Comparison of ENCODE assay signal across 9 cellular contexts in genomic region chr14:59482120-59482434, GRCh38.
DNase-seq lines count a peak whose midpoint lies in the region; ATAC-seq and TF ChIP-seq lines count a peak whose summit lies in the region.
"Had no signal": no experiment of that assay in that cellular context is flagged by ENCODE, and none has a peak within 500 bp of the region (broad histone marks: within the 10 kb centered on the region; RNA-seq: fewer than 3 reads in every experiment).

No MANE protein-coding gene starts in this region.

- TF ChIP-seq CTCF in GM06990 (IDR thresholded peaks at IDR 0.05; ENCODE audit: insufficient read depth, low read length, poor library complexity, severe bottlenecking): no peak
- no peak for TF ChIP-seq CTCF in RWPE1 (conservative IDR thresholded peaks at IDR 0.05; ENCODE audit: low read depth)
- no peak for TF ChIP-seq CTCF in retinal pigment epithelial cell (conservative IDR thresholded peaks at IDR 0.05; ENCODE audit: low read depth, low read length)

- DNase-seq in GM06990 (ENCODE audit: extremely low read depth, insufficient read length) (no peak), RWPE1 (ENCODE audit: low spot score) (no peak), retinal pigment epithelial cell (ENCODE audit: low read depth) (no peak), SW480 (ENCODE audit: low spot score) (no peak)
- DNase-seq in stimulated activated CD4-positive, alpha-beta T cell treated with anti-CD3 and anti-CD28 coated beads, Interleukin-4, amount 100 ng/mL, for 4 hours: no peak

- H3K27me3 ChIP-seq in GM06990 (replicated peaks; ENCODE audit: control insufficient read depth, insufficient read depth, low read length) (no peaks in the 10 kb centered on the region), endocrine pancreas (ENCODE audit: control insufficient read depth, insufficient read depth, low read length) (no peaks in the 10 kb centered on the region)
- H3K27me3 ChIP-seq: tibial nerve had no signal

- H3K27ac ChIP-seq in RWPE1: peak overlapping the region; percentile 20; the same call in 1 of the 2 replicates

- POLR2A ChIA-PET in RWPE1 (lab: Yijun Ruan, JAX; ENCODE audit: low non-redundant PET): no interaction called here

- H3K36me3 ChIP-seq in GM06990 (ENCODE audit: control insufficient read depth, insufficient read depth, low read length) (no peaks in the 10 kb centered on the region), endocrine pancreas (ENCODE audit: control insufficient read depth, insufficient read depth, low read length) (no peaks in the 10 kb centered on the region)

- peaks cover 11% of the 10 kb centered on the region for H3K4me1 ChIP-seq in endocrine pancreas (ENCODE audit: control insufficient read depth, insufficient read depth, low read length)

- CTCF ChIA-PET in RWPE1 (lab: Yijun Ruan, JAX): no interaction called here

- H3K4me3 ChIP-seq in GM06990 (replicated peaks; ENCODE audit: low read depth, low read length) (peak overlapping the region; percentile 71; the same call in 1 of the 2 replicates), endocrine pancreas (ENCODE audit: control insufficient read depth, insufficient read depth, low read length) (peak overlapping the region; percentile 97), retinal pigment epithelial cell (ENCODE audit: low read length) (peak overlapping the region; percentile 92)

- no peak for ATAC-seq in GM21529 (IDR thresholded peaks at IDR 0.05; ENCODE audit: unreplicated experiment)
- ATAC-seq in HG02885 (IDR thresholded peaks at IDR 0.05; ENCODE audit: poor library complexity, unreplicated experiment): no peak

- H3K9ac ChIP-seq in endocrine pancreas (ENCODE audit: control insufficient read depth, insufficient read depth, low read length): no peak overlapping the region

- H3K9me3 ChIP-seq in endocrine pancreas (ENCODE audit: control insufficient read depth, low read length): no peaks in the 10 kb centered on the region
- H3K9me3 ChIP-seq: tibial nerve had no signal
